In the genomic region with DNA sequence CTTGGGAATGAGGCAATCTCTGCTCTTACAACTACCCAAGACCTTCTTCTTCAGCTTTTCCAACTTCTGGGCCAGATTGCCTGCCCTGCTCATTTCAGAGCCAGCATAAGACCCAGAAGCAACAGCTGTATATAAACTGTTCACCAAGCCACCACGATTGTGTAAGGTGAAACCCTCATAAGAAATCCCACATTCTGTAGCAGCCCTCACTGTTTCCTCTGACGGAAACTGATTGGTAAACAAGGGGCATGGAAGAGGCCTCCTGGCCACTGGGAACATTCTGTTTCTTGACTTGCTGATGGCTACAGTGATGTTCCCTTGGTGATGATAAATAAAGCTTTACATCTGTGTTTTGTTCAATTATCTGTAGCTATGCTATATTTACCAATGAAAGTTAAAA, we compare ENCODE assay signal across 17 cellular contexts.
"Had no signal": no experiment of that assay in that cellular context is flagged by ENCODE, and none has a peak within 500 bp of the region (broad histone marks: within the 10 kb centered on the region; RNA-seq: fewer than 3 reads in every experiment).

No MANE protein-coding gene starts in this region.

- H3K27me3 ChIP-seq: dorsolateral prefrontal cortex, neutrophil, uterus had no signal

- H3K27ac ChIP-seq: dorsolateral prefrontal cortex, left ventricle myocardium inferior, neutrophil, parathyroid adenoma, uterus, VCaP had no signal

- H3K9ac ChIP-seq: parathyroid adenoma had no signal

- H3K4me1 ChIP-seq: left ventricle myocardium inferior, parathyroid adenoma, uterus had no signal

- DNase-seq: activated CD4-positive, alpha-beta T cell treated with anti-CD3 and anti-CD28 coated beads for 1 hour; activated CD4-positive, alpha-beta T cell treated with anti-CD3 and anti-CD28 coated beads, Interleukin-2, amount 50 U/mL, for 4 hours; activated naive CD4-positive, alpha-beta T cell treated with anti-CD3 and anti-CD28 coated beads for 36 hours; activated naive CD8-positive, alpha-beta T cell treated with anti-CD3 and anti-CD28 coated beads, Interleukin-2, amount 50 U/mL, for 24 hours; activated T-cell treated with anti-CD3 and anti-CD28 coated beads for 4 hours; dorsolateral prefrontal cortex; endodermal cell; hippocampal formation; kidney; left ventricle myocardium inferior; natural killer cell; uterus had no signal

- H3K79me2 ChIP-seq: parathyroid adenoma had no signal

- H3K4me3 ChIP-seq: dorsolateral prefrontal cortex, left ventricle myocardium inferior, uterus had no signal

- FAIRE-seq: kidney had no signal

- H2AFZ ChIP-seq: parathyroid adenoma had no signal

- ATAC-seq: activated naive CD8-positive, alpha-beta T cell treated with anti-CD3 and anti-CD28 coated beads, Interleukin-2, amount 50 U/mL, for 24 hours; activated T-helper 17 cell treated with anti-CD3 and anti-CD28 coated beads, Interleukin-2, amount 50 U/mL, for 72 hours; natural killer cell; stimulated activated effector memory CD8-positive, alpha-beta T cell treated with anti-CD3 and anti-CD28 coated beads, Interleukin-12 subunit alpha, Interleukin-12 subunit beta, amount 100 ng/mL, for 72 hours had no signal

- H3K36me3 ChIP-seq: left ventricle myocardium inferior, neutrophil, uterus had no signal

- H3K9me3 ChIP-seq: left ventricle myocardium inferior, neutrophil, uterus had no signal
